ENCODE assay signal across 1 cellular context in the genomic region with DNA sequence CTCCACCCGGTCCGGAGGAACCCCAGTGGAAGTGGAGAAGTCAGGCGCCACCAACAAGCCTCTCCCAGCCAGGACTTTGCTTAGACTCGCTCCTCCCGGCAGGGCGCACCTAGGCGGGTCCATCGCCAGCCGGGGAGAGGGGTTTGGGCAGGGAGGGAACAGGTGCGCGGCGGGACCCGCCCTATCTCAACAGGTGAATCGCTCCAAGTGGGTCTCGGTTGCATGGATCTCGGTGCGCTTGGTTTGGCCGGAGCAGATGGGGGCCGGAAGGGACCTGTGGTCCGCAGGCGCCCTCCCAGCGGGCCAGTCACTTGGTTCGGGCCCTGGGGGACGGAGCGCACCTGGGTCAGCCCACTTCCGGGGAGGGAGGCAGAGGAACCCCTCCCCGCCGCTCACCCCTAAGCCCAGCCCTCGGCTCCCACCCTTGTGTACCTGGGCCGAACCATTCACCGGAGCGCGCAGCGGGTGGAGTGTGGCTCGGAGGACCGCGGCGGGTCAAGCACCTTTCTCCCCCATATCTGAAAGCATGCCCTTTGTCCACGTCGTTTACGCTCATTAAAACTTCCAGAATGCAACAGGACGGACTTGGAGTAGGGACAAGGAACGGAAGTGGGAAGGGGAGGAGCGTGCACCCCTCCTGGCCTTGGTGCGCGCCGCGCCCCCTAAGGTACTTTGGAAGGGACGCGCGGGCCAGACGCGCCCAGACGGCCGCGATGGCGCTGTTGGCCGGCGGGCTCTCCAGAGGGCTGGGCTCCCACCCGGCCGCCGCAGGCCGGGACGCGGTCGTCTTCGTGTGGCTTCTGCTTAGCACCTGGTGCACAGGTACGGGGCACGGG.
A peak's percentile ranks its signal among the peaks of the same experiment; 100 is the strongest.
TF ChIP-seq lines count a peak whose summit lies in the region.

A gene with protein sequence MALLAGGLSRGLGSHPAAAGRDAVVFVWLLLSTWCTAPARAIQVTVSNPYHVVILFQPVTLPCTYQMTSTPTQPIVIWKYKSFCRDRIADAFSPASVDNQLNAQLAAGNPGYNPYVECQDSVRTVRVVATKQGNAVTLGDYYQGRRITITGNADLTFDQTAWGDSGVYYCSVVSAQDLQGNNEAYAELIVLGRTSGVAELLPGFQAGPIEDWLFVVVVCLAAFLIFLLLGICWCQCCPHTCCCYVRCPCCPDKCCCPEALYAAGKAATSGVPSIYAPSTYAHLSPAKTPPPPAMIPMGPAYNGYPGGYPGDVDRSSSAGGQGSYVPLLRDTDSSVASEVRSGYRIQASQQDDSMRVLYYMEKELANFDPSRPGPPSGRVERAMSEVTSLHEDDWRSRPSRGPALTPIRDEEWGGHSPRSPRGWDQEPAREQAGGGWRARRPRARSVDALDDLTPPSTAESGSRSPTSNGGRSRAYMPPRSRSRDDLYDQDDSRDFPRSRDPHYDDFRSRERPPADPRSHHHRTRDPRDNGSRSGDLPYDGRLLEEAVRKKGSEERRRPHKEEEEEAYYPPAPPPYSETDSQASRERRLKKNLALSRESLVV (plus strand): TSS at position 693 of the 836 bp plus-strand sequence. CDS start 21 bp downstream, at position 714.

TF ChIP-seq in HepG2, 621 proteins besides CTCF, POLR2A, EP300 and RAD21 (continued from another document and continues in another):
- TF ChIP-seq, protein P1, sequence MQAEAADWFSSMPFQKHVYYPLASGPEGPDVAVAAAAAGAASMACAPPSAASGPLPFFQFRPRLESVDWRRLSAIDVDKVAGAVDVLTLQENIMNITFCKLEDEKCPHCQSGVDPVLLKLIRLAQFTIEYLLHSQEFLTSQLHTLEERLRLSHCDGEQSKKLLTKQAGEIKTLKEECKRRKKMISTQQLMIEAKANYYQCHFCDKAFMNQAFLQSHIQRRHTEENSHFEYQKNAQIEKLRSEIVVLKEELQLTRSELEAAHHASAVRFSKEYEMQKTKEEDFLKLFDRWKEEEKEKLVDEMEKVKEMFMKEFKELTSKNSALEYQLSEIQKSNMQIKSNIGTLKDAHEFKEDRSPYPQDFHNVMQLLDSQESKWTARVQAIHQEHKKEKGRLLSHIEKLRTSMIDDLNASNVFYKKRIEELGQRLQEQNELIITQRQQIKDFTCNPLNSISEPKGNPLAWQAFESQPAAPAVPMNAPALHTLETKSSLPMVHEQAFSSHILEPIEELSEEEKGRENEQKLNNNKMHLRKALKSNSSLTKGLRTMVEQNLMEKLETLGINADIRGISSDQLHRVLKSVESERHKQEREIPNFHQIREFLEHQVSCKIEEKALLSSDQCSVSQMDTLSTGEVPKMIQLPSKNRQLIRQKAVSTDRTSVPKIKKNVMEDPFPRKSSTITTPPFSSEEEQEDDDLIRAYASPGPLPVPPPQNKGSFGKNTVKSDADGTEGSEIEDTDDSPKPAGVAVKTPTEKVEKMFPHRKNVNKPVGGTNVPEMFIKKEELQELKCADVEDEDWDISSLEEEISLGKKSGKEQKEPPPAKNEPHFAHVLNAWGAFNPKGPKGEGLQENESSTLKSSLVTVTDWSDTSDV (CRISPR knock-in tag; IDR thresholded peaks at IDR 0.05): no peak
- TF ChIP-seq SETDB1 (CRISPR knock-in tag; IDR thresholded peaks at IDR 0.05; ENCODE audit: borderline replicate concordance): no peak
- TF ChIP-seq TEAD3 (CRISPR knock-in tag; optimal IDR thresholded peaks at IDR 0.05; ENCODE audit: borderline replicate concordance): peak; percentile 61
- 0 out of 2 replicates have a peak, but pooled peaks have one; percentile 21 for TF ChIP-seq IRF2 (CRISPR knock-in tag; IDR thresholded peaks at IDR 0.05)
- no peak for TF ChIP-seq CBX2 (IDR thresholded peaks at IDR 0.05; ENCODE audit: low read depth, low read length)
- TF ChIP-seq CBX2 (CRISPR knock-in tag; IDR thresholded peaks at IDR 0.05; ENCODE audit: low read depth): no peak
- no peak for TF ChIP-seq NCOR1 (IDR thresholded peaks at IDR 0.05; ENCODE audit: borderline replicate concordance, low read length)
- peak; percentile 84 for TF ChIP-seq ZSCAN9 (CRISPR knock-in tag; IDR thresholded peaks at IDR 0.05; ENCODE audit: borderline replicate concordance)
- no peak for TF ChIP-seq IKZF1 (IDR thresholded peaks at IDR 0.05)
- TF ChIP-seq PHB2 (IDR thresholded peaks at IDR 0.05; ENCODE audit: partially characterized antibody): no peak
- TF ChIP-seq ZNF333 (CRISPR knock-in tag; IDR thresholded peaks at IDR 0.05; ENCODE audit: borderline replicate concordance): peak; percentile 83
- TF ChIP-seq, protein P2, sequence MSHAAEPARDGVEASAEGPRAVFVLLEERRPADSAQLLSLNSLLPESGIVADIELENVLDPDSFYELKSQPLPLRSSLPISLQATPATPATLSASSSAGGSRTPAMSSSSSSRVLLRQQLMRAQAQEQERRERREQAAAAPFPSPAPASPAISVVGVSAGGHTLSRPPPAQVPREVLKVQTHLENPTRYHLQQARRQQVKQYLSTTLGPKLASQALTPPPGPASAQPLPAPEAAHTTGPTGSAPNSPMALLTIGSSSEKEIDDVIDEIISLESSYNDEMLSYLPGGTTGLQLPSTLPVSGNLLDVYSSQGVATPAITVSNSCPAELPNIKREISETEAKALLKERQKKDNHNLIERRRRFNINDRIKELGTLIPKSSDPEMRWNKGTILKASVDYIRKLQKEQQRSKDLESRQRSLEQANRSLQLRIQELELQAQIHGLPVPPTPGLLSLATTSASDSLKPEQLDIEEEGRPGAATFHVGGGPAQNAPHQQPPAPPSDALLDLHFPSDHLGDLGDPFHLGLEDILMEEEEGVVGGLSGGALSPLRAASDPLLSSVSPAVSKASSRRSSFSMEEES (CRISPR knock-in tag; IDR thresholded peaks at IDR 0.05): peak; percentile 78
- TF ChIP-seq, protein P3, sequence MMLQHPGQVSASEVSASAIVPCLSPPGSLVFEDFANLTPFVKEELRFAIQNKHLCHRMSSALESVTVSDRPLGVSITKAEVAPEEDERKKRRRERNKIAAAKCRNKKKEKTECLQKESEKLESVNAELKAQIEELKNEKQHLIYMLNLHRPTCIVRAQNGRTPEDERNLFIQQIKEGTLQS (CRISPR knock-in tag; IDR thresholded peaks at IDR 0.05): peak; percentile 39; the same call in 1 of the 2 replicates
- peak; percentile 87 for TF ChIP-seq ETV5 (CRISPR knock-in tag; IDR thresholded peaks at IDR 0.05; ENCODE audit: borderline replicate concordance)
- peak; percentile 65; the same call in 1 of the 2 replicates for TF ChIP-seq ZFP37 (CRISPR knock-in tag; IDR thresholded peaks at IDR 0.05; ENCODE audit: borderline replicate concordance)
- peak; percentile 41 for TF ChIP-seq ELF3 (CRISPR knock-in tag; IDR thresholded peaks at IDR 0.05)
- TF ChIP-seq ZNF558 (CRISPR knock-in tag; IDR thresholded peaks at IDR 0.05; ENCODE audit: borderline replicate concordance): peak; percentile 87; the same call in 1 of the 2 replicates
- TF ChIP-seq ADNP (CRISPR knock-in tag; IDR thresholded peaks at IDR 0.05): no peak
- TF ChIP-seq ZBTB20 (CRISPR knock-in tag; IDR thresholded peaks at IDR 0.05; ENCODE audit: borderline replicate concordance, low read depth): no peak; the same call in 1 of the 2 replicates
- no peak for TF ChIP-seq ZNF557 (CRISPR knock-in tag; IDR thresholded peaks at IDR 0.05)
- peak; percentile 17 for TF ChIP-seq MEF2D (CRISPR knock-in tag; IDR thresholded peaks at IDR 0.05)
- no peak for TF ChIP-seq ARNT (IDR thresholded peaks at IDR 0.05)
- TF ChIP-seq ZNF614 (CRISPR knock-in tag; IDR thresholded peaks at IDR 0.05; ENCODE audit: borderline replicate concordance): peak; percentile 33; the same call in 1 of the 2 replicates
- no peak for TF ChIP-seq GZF1 (CRISPR knock-in tag; IDR thresholded peaks at IDR 0.05)
- no peak for TF ChIP-seq ATAD3A (CRISPR knock-in tag; IDR thresholded peaks at IDR 0.05)
- TF ChIP-seq SYNCRIP (IDR thresholded peaks at IDR 0.05; ENCODE audit: insufficient read depth, low read depth, low read length): no peak
- TF ChIP-seq CHCHD3 (CRISPR knock-in tag; IDR thresholded peaks at IDR 0.05): peak; percentile 75
- peak; percentile 48 for TF ChIP-seq IKZF4 (CRISPR knock-in tag; IDR thresholded peaks at IDR 0.05; ENCODE audit: borderline replicate concordance, low read depth, not compliant biosample characterization)
- no peak for TF ChIP-seq MBD4 (IDR thresholded peaks at IDR 0.05; ENCODE audit: borderline replicate concordance, low read length)
- TF ChIP-seq, protein P4, sequence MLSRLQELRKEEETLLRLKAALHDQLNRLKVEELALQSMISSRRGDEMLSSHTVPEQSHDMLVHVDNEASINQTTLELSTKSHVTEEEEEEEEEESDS (CRISPR knock-in tag; IDR thresholded peaks at IDR 0.05; ENCODE audit: borderline replicate concordance): no peak; the same call in 1 of the 2 replicates
- peak; percentile 91; the same call in 1 of the 2 replicates for TF ChIP-seq NONO (IDR thresholded peaks at IDR 0.05)
- TF ChIP-seq NONO (CRISPR knock-in tag; conservative IDR thresholded peaks at IDR 0.05): peak; percentile 97
- no peak for TF ChIP-seq KDM6A (CRISPR knock-in tag; IDR thresholded peaks at IDR 0.05; ENCODE audit: low read depth)
- TF ChIP-seq, protein P5, sequence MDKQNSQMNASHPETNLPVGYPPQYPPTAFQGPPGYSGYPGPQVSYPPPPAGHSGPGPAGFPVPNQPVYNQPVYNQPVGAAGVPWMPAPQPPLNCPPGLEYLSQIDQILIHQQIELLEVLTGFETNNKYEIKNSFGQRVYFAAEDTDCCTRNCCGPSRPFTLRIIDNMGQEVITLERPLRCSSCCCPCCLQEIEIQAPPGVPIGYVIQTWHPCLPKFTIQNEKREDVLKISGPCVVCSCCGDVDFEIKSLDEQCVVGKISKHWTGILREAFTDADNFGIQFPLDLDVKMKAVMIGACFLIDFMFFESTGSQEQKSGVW (CRISPR knock-in tag; IDR thresholded peaks at IDR 0.05; ENCODE audit: borderline replicate concordance): 0 out of 2 replicates have a peak, but pooled peaks have one; percentile 48
- peak; percentile 77; the same call in 1 of the 2 replicates for TF ChIP-seq ZNF230 (CRISPR knock-in tag; IDR thresholded peaks at IDR 0.05)
- TF ChIP-seq MEIS2 (CRISPR knock-in tag; IDR thresholded peaks at IDR 0.05): peak; percentile 87
- TF ChIP-seq ZBTB3 (CRISPR knock-in tag; IDR thresholded peaks at IDR 0.05; ENCODE audit: borderline replicate concordance, low read depth): peak; percentile 63
- TF ChIP-seq MAZ (IDR thresholded peaks at IDR 0.05; ENCODE audit: borderline replicate concordance, low read depth, low read length): peak; percentile 92
- TF ChIP-seq MAZ (CRISPR knock-in tag; IDR thresholded peaks at IDR 0.05; ENCODE audit: low read depth): peak; percentile 95
- TF ChIP-seq, protein P6, sequence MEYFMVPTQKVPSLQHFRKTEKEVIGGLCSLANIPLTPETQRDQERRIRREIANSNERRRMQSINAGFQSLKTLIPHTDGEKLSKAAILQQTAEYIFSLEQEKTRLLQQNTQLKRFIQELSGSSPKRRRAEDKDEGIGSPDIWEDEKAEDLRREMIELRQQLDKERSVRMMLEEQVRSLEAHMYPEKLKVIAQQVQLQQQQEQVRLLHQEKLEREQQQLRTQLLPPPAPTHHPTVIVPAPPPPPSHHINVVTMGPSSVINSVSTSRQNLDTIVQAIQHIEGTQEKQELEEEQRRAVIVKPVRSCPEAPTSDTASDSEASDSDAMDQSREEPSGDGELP (IDR thresholded peaks at IDR 0.05; ENCODE audit: borderline replicate concordance, low read depth): peak; percentile 62; the same call in 1 of the 2 replicates
- peak; percentile 14; the same call in 1 of the 2 replicates for TF ChIP-seq ZNF317 (CRISPR knock-in tag; IDR thresholded peaks at IDR 0.05)
- TF ChIP-seq GABPB1 (CRISPR knock-in tag; IDR thresholded peaks at IDR 0.05): peak; percentile 93
- TF ChIP-seq, protein P7, sequence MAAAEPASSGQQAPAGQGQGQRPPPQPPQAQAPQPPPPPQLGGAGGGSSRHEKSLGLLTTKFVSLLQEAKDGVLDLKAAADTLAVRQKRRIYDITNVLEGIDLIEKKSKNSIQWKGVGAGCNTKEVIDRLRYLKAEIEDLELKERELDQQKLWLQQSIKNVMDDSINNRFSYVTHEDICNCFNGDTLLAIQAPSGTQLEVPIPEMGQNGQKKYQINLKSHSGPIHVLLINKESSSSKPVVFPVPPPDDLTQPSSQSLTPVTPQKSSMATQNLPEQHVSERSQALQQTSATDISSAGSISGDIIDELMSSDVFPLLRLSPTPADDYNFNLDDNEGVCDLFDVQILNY (CRISPR knock-in tag; conservative IDR thresholded peaks at IDR 0.05): peak; percentile 69; the same call in 1 of the 2 replicates
- TF ChIP-seq, protein P8, sequence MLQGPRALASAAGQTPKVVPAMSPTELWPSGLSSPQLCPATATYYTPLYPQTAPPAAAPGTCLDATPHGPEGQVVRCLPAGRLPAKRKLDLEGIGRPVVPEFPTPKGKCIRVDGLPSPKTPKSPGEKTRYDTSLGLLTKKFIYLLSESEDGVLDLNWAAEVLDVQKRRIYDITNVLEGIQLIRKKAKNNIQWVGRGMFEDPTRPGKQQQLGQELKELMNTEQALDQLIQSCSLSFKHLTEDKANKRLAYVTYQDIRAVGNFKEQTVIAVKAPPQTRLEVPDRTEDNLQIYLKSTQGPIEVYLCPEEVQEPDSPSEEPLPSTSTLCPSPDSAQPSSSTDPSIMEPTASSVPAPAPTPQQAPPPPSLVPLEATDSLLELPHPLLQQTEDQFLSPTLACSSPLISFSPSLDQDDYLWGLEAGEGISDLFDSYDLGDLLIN (CRISPR knock-in tag; IDR thresholded peaks at IDR 0.05; ENCODE audit: borderline replicate concordance): no peak; the same call in 1 of the 2 replicates
- 0 out of 2 replicates have a peak, but pooled peaks have one; percentile 42 for TF ChIP-seq PITX1 (CRISPR knock-in tag; IDR thresholded peaks at IDR 0.05)
- peak; percentile 75; the same call in 1 of the 2 replicates for TF ChIP-seq SP5 (CRISPR knock-in tag; IDR thresholded peaks at IDR 0.05; ENCODE audit: borderline replicate concordance, low read depth)
- no peak for TF ChIP-seq CENPX (CRISPR knock-in tag; IDR thresholded peaks at IDR 0.05)
- TF ChIP-seq, protein P9, sequence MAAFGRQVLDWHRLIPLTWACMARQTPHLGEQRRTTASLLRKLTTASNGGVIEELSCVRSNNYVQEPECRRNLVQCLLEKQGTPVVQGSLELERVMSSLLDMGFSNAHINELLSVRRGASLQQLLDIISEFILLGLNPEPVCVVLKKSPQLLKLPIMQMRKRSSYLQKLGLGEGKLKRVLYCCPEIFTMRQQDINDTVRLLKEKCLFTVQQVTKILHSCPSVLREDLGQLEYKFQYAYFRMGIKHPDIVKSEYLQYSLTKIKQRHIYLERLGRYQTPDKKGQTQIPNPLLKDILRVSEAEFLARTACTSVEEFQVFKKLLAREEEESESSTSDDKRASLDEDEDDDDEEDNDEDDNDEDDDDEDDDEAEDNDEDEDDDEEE (CRISPR knock-in tag; IDR thresholded peaks at IDR 0.05): peak; percentile 95
- TF ChIP-seq ZNF652 (CRISPR knock-in tag; IDR thresholded peaks at IDR 0.05; ENCODE audit: borderline replicate concordance, low read depth): no peak
- no peak for TF ChIP-seq ATRX (CRISPR knock-in tag; IDR thresholded peaks at IDR 0.05; ENCODE audit: borderline replicate concordance)
- TF ChIP-seq, protein P10, sequence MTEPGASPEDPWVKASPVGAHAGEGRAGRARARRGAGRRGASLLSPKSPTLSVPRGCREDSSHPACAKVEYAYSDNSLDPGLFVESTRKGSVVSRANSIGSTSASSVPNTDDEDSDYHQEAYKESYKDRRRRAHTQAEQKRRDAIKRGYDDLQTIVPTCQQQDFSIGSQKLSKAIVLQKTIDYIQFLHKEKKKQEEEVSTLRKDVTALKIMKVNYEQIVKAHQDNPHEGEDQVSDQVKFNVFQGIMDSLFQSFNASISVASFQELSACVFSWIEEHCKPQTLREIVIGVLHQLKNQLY (CRISPR knock-in tag; IDR thresholded peaks at IDR 0.05): peak; percentile 68
- TF ChIP-seq, protein P11, sequence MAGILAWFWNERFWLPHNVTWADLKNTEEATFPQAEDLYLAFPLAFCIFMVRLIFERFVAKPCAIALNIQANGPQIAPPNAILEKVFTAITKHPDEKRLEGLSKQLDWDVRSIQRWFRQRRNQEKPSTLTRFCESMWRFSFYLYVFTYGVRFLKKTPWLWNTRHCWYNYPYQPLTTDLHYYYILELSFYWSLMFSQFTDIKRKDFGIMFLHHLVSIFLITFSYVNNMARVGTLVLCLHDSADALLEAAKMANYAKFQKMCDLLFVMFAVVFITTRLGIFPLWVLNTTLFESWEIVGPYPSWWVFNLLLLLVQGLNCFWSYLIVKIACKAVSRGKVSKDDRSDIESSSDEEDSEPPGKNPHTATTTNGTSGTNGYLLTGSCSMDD (CRISPR knock-in tag; IDR thresholded peaks at IDR 0.05): no peak
